In genomic region chr11:121036981-121037380, GRCh38 we compare ENCODE assay signal across 22 cellular contexts. TPM values are rescaled to one million over a fixed set of nuclear protein-coding genes. Genes with fewer than 3 reads are reported as not detected.
DNase-seq lines count a peak whose midpoint lies in the region; ATAC-seq, FAIRE-seq and TF ChIP-seq lines count a peak whose summit lies in the region.
"Had no signal": no experiment of that assay in that cellular context is flagged by ENCODE, and none has a peak within 500 bp of the region (broad histone marks: within the 10 kb centered on the region; RNA-seq: fewer than 3 reads in every experiment).

No MANE protein-coding gene starts in this region.

- H3K27me3 Mint-ChIP-seq in T-helper 17 cell = no peaks in the 10 kb centered on the region
- H3K27me3 Mint-ChIP-seq: CD4-positive, CD25-positive, alpha-beta regulatory T cell; CD8-positive, alpha-beta memory T cell had no signal

- no peak for DNase-seq in D721Med (ENCODE audit: insufficient read length, low spot score)
- DNase-seq in GM12892 (ENCODE audit: insufficient read length) = no peak
- peak; percentile 77 to 83 for DNase-seq in erythroblast (lab: John Stamatoyannopoulos, UW)
- DNase-seq in Kasumi-1 (lab: John Stamatoyannopoulos, UW) = no peak
- DNase-seq in kidney glomerular epithelial cell (lab: John Stamatoyannopoulos, UW) = no peak
- no peak for DNase-seq in stimulated activated naive CD4-positive, alpha-beta T cell (lab: John Stamatoyannopoulos, UW)
- DNase-seq in T-helper 17 cell = no peak
- DNase-seq: ACHN; BE2C; C1 segment of cervical spinal cord; CD4-positive, CD25-positive, alpha-beta regulatory T cell; CD8-positive, alpha-beta memory T cell; COR-L47; H7; HFFc6; IMR-90 had no signal

- no peak overlapping the region for H3K27ac Mint-ChIP-seq in T-helper 17 cell
- H3K27ac Mint-ChIP-seq: CD4-positive, CD25-positive, alpha-beta regulatory T cell; CD8-positive, alpha-beta memory T cell; HFFc6 had no signal

- FAIRE-seq in D721Med (lab: Jason Lieb, UNC) (peak; percentile 6), GM12892 (lab: Jason Lieb, UNC) (peak; percentile 76)
- FAIRE-seq: A204.1, G401.6, HTR-8/SVneo had no signal

- no peak for TF ChIP-seq CTCF in D721Med (IDR thresholded peaks at IDR 0.05; ENCODE audit: insufficient read depth, missing control alignments)
- no peak for TF ChIP-seq CTCF in VCaP (conservative IDR thresholded peaks at IDR 0.05)

- H3K4me1 Mint-ChIP-seq in T-helper 17 cell = peaks cover 25% of the 10 kb centered on the region

- no peak for TF ChIP-seq POLR2A in GM12892 (IDR thresholded peaks at IDR 0.05; ENCODE audit: low read depth, low read length)
- TF ChIP-seq POLR2A in erythroblast (IDR thresholded peaks at IDR 0.05; ENCODE audit: low read length) = peak; percentile 41

- peak overlapping the region; percentile 84; the same call in 1 of the 2 replicates for H3K27ac ChIP-seq in VCaP

- peaks cover 8% of the 10 kb centered on the region for H3K36me3 Mint-ChIP-seq in T-helper 17 cell (ENCODE audit: low read depth)

- no peaks in the 10 kb centered on the region for H3K9me3 ChIP-seq in T-helper 17 cell (ENCODE audit: control insufficient read depth, low read length, poor library complexity, severe bottlenecking)
- H3K9me3 ChIP-seq: BE2C had no signal

- ATAC-seq in T-helper 17 cell = no peak
- ATAC-seq: GM23338, HCT116 had no signal

- H3K4me3 Mint-ChIP-seq in T-helper 17 cell = no peak overlapping the region
- H3K4me3 Mint-ChIP-seq: CD4-positive, CD25-positive, alpha-beta regulatory T cell; CD8-positive, alpha-beta memory T cell; GM23338; HFFc6 had no signal

RNA-seq across cellular contexts. Expression of gene TBCEL, which starts 13.1 kb away (rescaled TPM):
- 6.8 TPM for polyA plus RNA-seq in GM12892 (2012; ENCODE audit: missing spikeins)
- total RNA-seq in T-helper 17 cell = 10 to 100 TPM; 17.1 TPM

Comparison
In these comparisons a context has a peak if more than half of its experiments do, and no peak if none do; other contexts are left out.
1. DNase-seq: peak in erythroblast (2 of 2); none in D721Med (single experiment), GM12892 (single experiment), Kasumi-1 (0 of 2), kidney glomerular epithelial cell (single experiment), stimulated activated naive CD4-positive, alpha-beta T cell (0 of 6) and T-helper 17 cell (0 of 3).